9 cellular contexts compared by ENCODE assay signal in genomic region chr1:164561007-164561406, GRCh38. TPM values are rescaled to one million over a fixed set of nuclear protein-coding genes. Genes with fewer than 3 reads are reported as not detected.
DNase-seq lines count a peak whose midpoint lies in the region; ATAC-seq, FAIRE-seq and TF ChIP-seq lines count a peak whose summit lies in the region.
"Had no signal": no experiment of that assay in that cellular context is flagged by ENCODE, and none has a peak within 500 bp of the region (broad histone marks: within the 10 kb centered on the region; RNA-seq: fewer than 3 reads in every experiment).

No MANE protein-coding gene starts in this region.

- H3K4me1 Mint-ChIP-seq in endodermal cell (peaks cover 47% of the 10 kb centered on the region), nephron (peaks cover 34% of the 10 kb centered on the region)

- DNase-seq in A549 (ENCODE audit: low read depth in 1 of 2, low spot score in 1 of 2) (no peak), MM.1S (no peak), endodermal cell (no peak), retina (no peak), left colon (no peak), urothelium cell line (ENCODE audit: low spot score) (no peak)

- no peak for TF ChIP-seq POLR2A in A549 (IDR thresholded peaks at IDR 0.05; ENCODE audit: low read length)

- H3K4me3 ChIP-seq in A549 (peak overlapping the region; percentile 59), MM.1S (ENCODE audit: low read length) (peak overlapping the region; percentile 71), endodermal cell (ENCODE audit: low read length) (peak overlapping the region; percentile 94)

- peaks cover 27% of the 10 kb centered on the region for H3K79me2 ChIP-seq in MM.1S (ENCODE audit: low read length)

- no peak for FAIRE-seq in A549 (lab: Jason Lieb, UNC)
- FAIRE-seq in urothelium cell line (lab: Jason Lieb, UNC), result no peak
- FAIRE-seq: G401.6 had no signal

- TF ChIP-seq CTCF in A549 (IDR thresholded peaks at IDR 0.05) (no peak), MM.1S (IDR thresholded peaks at IDR 0.05; ENCODE audit: low read length) (no peak), endodermal cell (conservative IDR thresholded peaks at IDR 0.05) (no peak), nephron (IDR thresholded peaks at IDR 0.05; ENCODE audit: unreplicated experiment in 3 of 3) (no peak)

- H3K9ac ChIP-seq in MM.1S (ENCODE audit: low read length) (peak overlapping the region; percentile 55; the same call in 1 of the 2 replicates), endodermal cell (ENCODE audit: extremely low read depth, low read length, poor library complexity, severe bottlenecking) (peak overlapping the region; percentile 66)

- H3K27ac Mint-ChIP-seq in endodermal cell (peak overlapping the region; percentile 89), nephron (peak overlapping the region; percentile 95 to 99 (median 98))

- CTCF ChIA-PET in A549 (lab: Yijun Ruan, JAX), result interaction anchor here (0.9 kb wide), 1 partner anchor 227 kb away, joined by 3 read pairs; no protein-coding TSS in a partner anchor

- H3K36me3 ChIP-seq in MM.1S (replicated peaks; ENCODE audit: insufficient read depth, low read length), result no peaks in the 10 kb centered on the region
- H3K36me3 ChIP-seq in endodermal cell (ENCODE audit: control insufficient read depth, insufficient read depth, low read length), result no peaks in the 10 kb centered on the region

- 18% methylated on average over 7 of the region's 7 CpGs for WGBS in A549 (ENCODE audit: missing lambda C conversion rate)
- 0 to 2% methylated on average over 1 to 7 of the region's 7 CpGs for WGBS in endodermal cell (ENCODE audit: insufficient coverage in 1 of 2, insufficient read length in 1 of 2), 2 experiments

- no peak for ATAC-seq in A549
- ATAC-seq in left colon, result no peak
- no peak for ATAC-seq in GM19467 (IDR thresholded peaks at IDR 0.05; ENCODE audit: unreplicated experiment)

- H4K20me1 ChIP-seq in MM.1S (ENCODE audit: insufficient read depth, low read length), result no peaks in the 10 kb centered on the region

- no peaks in the 10 kb centered on the region for H3F3A ChIP-seq in MM.1S (ENCODE audit: insufficient read depth, low read length)

- H3K36me3 Mint-ChIP-seq in endodermal cell (ENCODE audit: low read depth), result no peaks in the 10 kb centered on the region
- H3K36me3 Mint-ChIP-seq in nephron (ENCODE audit: low read depth), result peaks cover 20% of the 10 kb centered on the region

- H3K27me3 Mint-ChIP-seq in endodermal cell (ENCODE audit: insufficient read depth) (no peaks in the 10 kb centered on the region), nephron (ENCODE audit: low read depth) (no peaks in the 10 kb centered on the region)

- peaks cover 33% of the 10 kb centered on the region for H3K4me1 ChIP-seq in A549
- peaks cover 10% of the 10 kb centered on the region for H3K4me1 ChIP-seq in MM.1S (ENCODE audit: low read length)
- H3K4me1 ChIP-seq in endodermal cell (ENCODE audit: control insufficient read depth, insufficient read depth, low read length), result peaks cover 13% of the 10 kb centered on the region

- H3K4me3 Mint-ChIP-seq in endodermal cell (peak overlapping the region; percentile 84), nephron (peak overlapping the region; percentile 96 to 98 (median 98))

- H3K27ac ChIP-seq in A549 (peak overlapping the region; percentile 81 to 91), MM.1S (ENCODE audit: low read length) (no peak overlapping the region), endodermal cell (ENCODE audit: low read depth, low read length) (no peak overlapping the region)

- no peak for TF ChIP-seq EP300 in A549 (IDR thresholded peaks at IDR 0.05)

- no peaks in the 10 kb centered on the region for H3K9me2 ChIP-seq in MM.1S (replicated peaks; ENCODE audit: insufficient read depth, low read length)

- TF ChIP-seq RAD21 in A549 (conservative IDR thresholded peaks at IDR 0.05 in 1 of 2, IDR thresholded peaks at IDR 0.05 in 1 of 2), result no peak

- H3K9me3 Mint-ChIP-seq in endodermal cell (no peaks in the 10 kb centered on the region), nephron (no peaks in the 10 kb centered on the region)

- POLR2A ChIA-PET in A549 (lab: Yijun Ruan, JAX), result no interaction called here

- intact Hi-C loops in left colon (cut with DNase I, micrococcal nuclease), result loop anchor here in 1 of 2 donors (10.0 kb wide), 1 partner anchor 224 kb away; no protein-coding TSS in a partner anchor

- H3K4me2 ChIP-seq in A549 (peak overlapping the region; percentile 90), MM.1S (ENCODE audit: low read depth, low read length) (peak overlapping the region; percentile 45)

- H3K9me3 ChIP-seq in A549, result no peaks in the 10 kb centered on the region
- H3K9me3 ChIP-seq in MM.1S (replicated peaks; ENCODE audit: insufficient read depth, low read length), result no peaks in the 10 kb centered on the region
- H3K9me3 ChIP-seq in endodermal cell (ENCODE audit: control insufficient read depth, low read length), result no peaks in the 10 kb centered on the region

- H2AFZ ChIP-seq in MM.1S (ENCODE audit: low read length), result 0 out of 2 replicates have a peak overlapping the region, but pooled peaks have one; percentile 63

- no peaks in the 10 kb centered on the region for H3K27me3 ChIP-seq in MM.1S (replicated peaks; ENCODE audit: insufficient read depth, low read length)
- H3K27me3 ChIP-seq in endodermal cell (ENCODE audit: control insufficient read depth, insufficient read depth, low read length, poor library complexity, severe bottlenecking), result no peaks in the 10 kb centered on the region

TF ChIP-seq in A549, 52 proteins besides CTCF, POLR2A, EP300 and RAD21:
- no peak for TF ChIP-seq E2F6 (IDR thresholded peaks at IDR 0.05; ENCODE audit: borderline replicate concordance, low read depth)
- no peak for TF ChIP-seq NR3C1 (IDR thresholded peaks at IDR 0.05)
- TF ChIP-seq FOSB (CRISPR knock-in tag; IDR thresholded peaks at IDR 0.05), result no peak
- TF ChIP-seq HES2 (IDR thresholded peaks at IDR 0.05), result no peak
- no peak for TF ChIP-seq RARB (CRISPR knock-in tag; IDR thresholded peaks at IDR 0.05)
- TF ChIP-seq JUN (IDR thresholded peaks at IDR 0.05), result no peak
- no peak for TF ChIP-seq MAFK (IDR thresholded peaks at IDR 0.05; ENCODE audit: partially characterized antibody)
- no peak for TF ChIP-seq RFX5 (IDR thresholded peaks at IDR 0.05)
- no peak for TF ChIP-seq MAZ (IDR thresholded peaks at IDR 0.05; ENCODE audit: borderline replicate concordance, low read depth, low read length)
- no peak for TF ChIP-seq SMC3 (IDR thresholded peaks at IDR 0.05)
- no peak for TF ChIP-seq TFCP2L1 (CRISPR knock-in tag; IDR thresholded peaks at IDR 0.05)

RNA-seq across cellular contexts. Expression of gene PBX1, which starts 2.0 kb away (rescaled TPM):
- 61.5 and 62.8 TPM in 2 replicates for polyA plus RNA-seq in A549 (2011; rRNA removed)
- 32.7 and 37.4 TPM in 2 replicates for polyA plus RNA-seq in A549 (2012; cell fraction: cytosol; rRNA removed)
- polyA plus RNA-seq in A549 (2012; cell fraction: nucleus; rRNA removed), result 28.1 and 30.0 TPM in 2 replicates
- polyA plus RNA-seq in A549 (2017; fragmentation: RNase III; extraction: RNeasy Plus Mini Kit Qiagen cat#74134 plus additional on column Dnase treatment), result 46.5 to 53.4 TPM (median 47.8 TPM) in 3 replicates
- 101 and 102 TPM in 2 replicates for polyA minus RNA-seq in A549 (2011; rRNA and poly(A)+ RNA removed)
- total RNA-seq in endodermal cell, result 10 to 100 TPM; 59.9 to 79.2 TPM
- polyA plus RNA-seq in endodermal cell (2013, experiment 1 of 2), result 99.5 TPM
- polyA plus RNA-seq in endodermal cell (2013, experiment 2 of 2), result 96.0 TPM
- total RNA-seq in left colon, result 10 to 100 TPM; 55.4 to 56.2 TPM

Comparison
In these comparisons a context has a peak if more than half of its experiments do, and no peak if none do; other contexts are left out.
1. H3K27ac ChIP-seq: peak in A549 (2 of 2); none in MM.1S (single experiment) and endodermal cell (single experiment).
2. Peak in every context shown above with its lines, with median percentiles within 50 percentile points of each other: H3K4me3 ChIP-seq.